Comparison of ENCODE assay signal across 9 cellular contexts in genomic region chr18:51655327-51655698, GRCh38.
A peak's percentile ranks its signal among the peaks of the same experiment; 100 is the strongest.
DNase-seq lines count a peak whose midpoint lies in the region; ATAC-seq and TF ChIP-seq lines count a peak whose summit lies in the region.
"Had no signal": no experiment of that assay in that cellular context is flagged by ENCODE, and none has a peak within 500 bp of the region (broad histone marks: within the 10 kb centered on the region; RNA-seq: fewer than 3 reads in every experiment).

No MANE protein-coding gene starts in this region.

- H3K9me2 ChIP-seq in Karpas-422 (replicated peaks; ENCODE audit: insufficient read depth, low read length) = no peaks in the 10 kb centered on the region

- no peak for TF ChIP-seq POLR2A in Peyer's patch (IDR thresholded peaks at IDR 0.05)

- no peak overlapping the region for H3K9ac ChIP-seq in Karpas-422 (ENCODE audit: low read length)

- TF ChIP-seq CTCF in foreskin keratinocyte (conservative IDR thresholded peaks at IDR 0.05) (no peak), Peyer's patch (IDR thresholded peaks at IDR 0.05) (no peak)

- H2AFZ ChIP-seq in Karpas-422 (ENCODE audit: low read length) = no peak overlapping the region

- ATAC-seq in GM18870 (IDR thresholded peaks at IDR 0.05; ENCODE audit: unreplicated experiment) = peak; percentile 87
- ATAC-seq in GM21619 (IDR thresholded peaks at IDR 0.05; ENCODE audit: unreplicated experiment) = peak; percentile 84
- ATAC-seq in HG03432 (IDR thresholded peaks at IDR 0.05; ENCODE audit: unreplicated experiment) = peak; percentile 93
- ATAC-seq in foreskin keratinocyte = peak; percentile 57

- no peaks in the 10 kb centered on the region for H4K20me1 ChIP-seq in Karpas-422 (ENCODE audit: insufficient read depth, low read depth, low read length)

- no peaks in the 10 kb centered on the region for H3K79me2 ChIP-seq in Karpas-422 (ENCODE audit: low read length)

- no peak for DNase-seq in foreskin keratinocyte
- no peak for DNase-seq in HuH-7.5 (ENCODE audit: low spot score)
- DNase-seq in Karpas-422 = no peak
- no peak for DNase-seq in GDM1 (lab: John Stamatoyannopoulos, UW)
- no peak for DNase-seq in Peyer's patch
- DNase-seq: SIG-M5 had no signal

- no peaks in the 10 kb centered on the region for H3K4me1 ChIP-seq in foreskin keratinocyte
- peaks cover 15% of the 10 kb centered on the region for H3K4me1 ChIP-seq in Karpas-422 (ENCODE audit: low read length)
- no peaks in the 10 kb centered on the region for H3K4me1 ChIP-seq in Peyer's patch

- H3K27me3 ChIP-seq in foreskin keratinocyte (peaks cover 6% of the 10 kb centered on the region), Karpas-422 (ENCODE audit: low read length) (no peaks in the 10 kb centered on the region), Peyer's patch (no peaks in the 10 kb centered on the region)

- H3K4me3 ChIP-seq in Karpas-422 (ENCODE audit: low read length) (no peak overlapping the region), Peyer's patch (no peak overlapping the region)

- no peak overlapping the region for H3K4me2 ChIP-seq in Karpas-422 (ENCODE audit: low read depth, low read length, poor library complexity, severe bottlenecking)

- H3K27ac ChIP-seq in foreskin keratinocyte (no peak overlapping the region), Karpas-422 (ENCODE audit: low read length) (no peak overlapping the region), Peyer's patch (no peak overlapping the region)

- H3K36me3 ChIP-seq in Karpas-422 (ENCODE audit: insufficient read depth, low read length) (no peaks in the 10 kb centered on the region), Peyer's patch (no peaks in the 10 kb centered on the region)

- H3K9me3 ChIP-seq in Karpas-422 (ENCODE audit: low read length) = no peaks in the 10 kb centered on the region
- H3K9me3 ChIP-seq in Peyer's patch = no peaks in the 10 kb centered on the region
